Comparison of ENCODE assay signal across 8 cellular contexts in the genomic region with DNA sequence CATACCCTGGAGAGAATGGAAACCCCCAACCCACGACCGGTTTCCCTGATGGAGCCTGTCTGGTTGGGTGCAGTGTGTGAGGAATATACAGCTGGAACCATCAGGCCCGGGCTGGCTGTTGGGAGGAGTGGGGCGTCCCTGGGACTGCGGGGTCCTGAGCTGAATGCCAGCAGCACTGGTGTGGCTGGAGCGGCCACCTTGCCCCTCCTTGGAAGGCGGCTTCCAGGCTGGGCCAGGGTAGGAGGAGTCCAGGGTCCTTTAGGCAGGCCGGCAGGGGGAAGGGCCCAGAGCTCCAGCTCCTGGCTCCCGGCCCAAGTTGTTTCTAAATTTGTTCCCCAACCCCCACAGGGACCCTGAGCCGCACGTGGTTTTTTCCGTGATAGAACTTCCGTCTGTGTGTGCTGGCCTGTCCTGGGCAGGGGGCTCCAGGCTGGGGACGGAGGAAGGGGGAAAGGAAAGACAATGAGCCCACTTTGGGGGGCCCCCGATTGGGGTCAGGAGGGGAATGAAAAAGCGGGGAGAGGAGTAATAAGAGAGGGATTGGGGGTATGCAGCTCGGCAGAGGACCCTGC. TPM values are rescaled to one million over a fixed set of nuclear protein-coding genes. Genes with fewer than 3 reads are reported as not detected.
DNase-seq lines count a peak whose midpoint lies in the region; ATAC-seq, FAIRE-seq and TF ChIP-seq lines count a peak whose summit lies in the region.

No MANE protein-coding gene starts in this region.

- in situ Hi-C loops in astrocyte of the cerebellum (cut with HindIII; ENCODE audit: low sequenced_read_pairs): no loop called here

- no peaks in the 10 kb centered on the region for H3K9me3 ChIP-seq in CD4-positive, alpha-beta T cell (ENCODE audit: control insufficient read depth, low read length)

- no peak overlapping the region for H3K27ac ChIP-seq in CD4-positive, alpha-beta T cell (ENCODE audit: low read depth, low read length)

- TF ChIP-seq POLR2A in GM12892 (IDR thresholded peaks at IDR 0.05; ENCODE audit: low read depth, low read length): no peak

- H3K36me3 Mint-ChIP-seq in CD4-positive, alpha-beta T cell (ENCODE audit: low read depth): no peaks in the 10 kb centered on the region
- H3K36me3 Mint-ChIP-seq in stimulated activated effector memory CD8-positive, alpha-beta T cell treated with anti-CD3 and anti-CD28 coated beads, Interleukin-12 subunit alpha, Interleukin-12 subunit beta, amount 100 ng/mL, for 72 hours: peaks cover 6% of the 10 kb centered on the region

- POLR2A ChIA-PET in CD4-positive, alpha-beta T cell (lab: Charles Lee): interaction anchor here (0.7 to 2.0 kb wide), 2 partner anchors 25 to 27 kb away, joined by 3 to 6 read pairs; a partner anchor contains a TSS

- no peak for DNase-seq in CD4-positive, alpha-beta T cell
- DNase-seq in Kasumi-1 (lab: John Stamatoyannopoulos, UW): peak; percentile 83 to 88
- no peak for DNase-seq in astrocyte of the cerebellum (ENCODE audit: low read depth)
- peak; percentile 79 for DNase-seq in iPS-NIHi11 (ENCODE audit: low spot score)
- no peak for DNase-seq in stimulated activated effector memory CD8-positive, alpha-beta T cell treated with anti-CD3 and anti-CD28 coated beads, Interleukin-12 subunit alpha, Interleukin-12 subunit beta, amount 100 ng/mL, for 72 hours (ENCODE audit: low spot score in 2 of 2)
- DNase-seq in SIG-M5 treated with dmso at 0.1 percent for 504 hours (lab: John Stamatoyannopoulos, UW; ENCODE audit: unreplicated experiment): no peak
- DNase-seq in stimulated activated CD4-positive, alpha-beta T cell treated with anti-CD3 and anti-CD28 coated beads, Interleukin-2, amount 100 ng/mL, for 48 hours: no peak
- no peak for DNase-seq in GM12892 (ENCODE audit: insufficient read length)

- FAIRE-seq in GM12892 (lab: Jason Lieb, UNC): no peak

- CTCF ChIA-PET in CD4-positive, alpha-beta T cell (lab: Charles Lee): no interaction called here

- peaks cover 7% of the 10 kb centered on the region for H3K27me3 Mint-ChIP-seq in CD4-positive, alpha-beta T cell

- intact Hi-C loops in CD4-positive, alpha-beta T cell (cut with DNase I, micrococcal nuclease): no loop called here

- TF ChIP-seq CTCF in CD4-positive, alpha-beta T cell (IDR thresholded peaks at IDR 0.05): no peak
- no peak for TF ChIP-seq CTCF in astrocyte of the cerebellum (IDR thresholded peaks at IDR 0.05; ENCODE audit: low read depth, low read length, missing control alignments)

- peak overlapping the region; percentile 62 for H3K4me3 Mint-ChIP-seq in CD4-positive, alpha-beta T cell
- peak overlapping the region; percentile 83 for H3K4me3 Mint-ChIP-seq in stimulated activated effector memory CD8-positive, alpha-beta T cell treated with anti-CD3 and anti-CD28 coated beads, Interleukin-12 subunit alpha, Interleukin-12 subunit beta, amount 100 ng/mL, for 72 hours

- H3K27ac Mint-ChIP-seq in CD4-positive, alpha-beta T cell: no peak overlapping the region
- peak overlapping the region; percentile 88 for H3K27ac Mint-ChIP-seq in stimulated activated effector memory CD8-positive, alpha-beta T cell treated with anti-CD3 and anti-CD28 coated beads, Interleukin-12 subunit alpha, Interleukin-12 subunit beta, amount 100 ng/mL, for 72 hours

- peaks cover 11% of the 10 kb centered on the region for H3K27me3 ChIP-seq in CD4-positive, alpha-beta T cell (ENCODE audit: control insufficient read depth, insufficient read depth, low read length)

- H3K9me3 Mint-ChIP-seq in CD4-positive, alpha-beta T cell: no peaks in the 10 kb centered on the region
- H3K9me3 Mint-ChIP-seq in stimulated activated effector memory CD8-positive, alpha-beta T cell treated with anti-CD3 and anti-CD28 coated beads, Interleukin-12 subunit alpha, Interleukin-12 subunit beta, amount 100 ng/mL, for 72 hours: no peaks in the 10 kb centered on the region

- H3K4me1 Mint-ChIP-seq in CD4-positive, alpha-beta T cell (ENCODE audit: low read depth): peaks cover 15% of the 10 kb centered on the region
- peaks cover 25% of the 10 kb centered on the region for H3K4me1 Mint-ChIP-seq in stimulated activated effector memory CD8-positive, alpha-beta T cell treated with anti-CD3 and anti-CD28 coated beads, Interleukin-12 subunit alpha, Interleukin-12 subunit beta, amount 100 ng/mL, for 72 hours

- H3K4me3 ChIP-seq in astrocyte of the cerebellum (ENCODE audit: low read depth, low read length): peak overlapping the region; percentile 62

- ATAC-seq in CD4-positive, alpha-beta T cell (ENCODE audit: poor library complexity): no peak
- no peak for ATAC-seq in stimulated activated effector memory CD8-positive, alpha-beta T cell treated with anti-CD3 and anti-CD28 coated beads, Interleukin-12 subunit alpha, Interleukin-12 subunit beta, amount 100 ng/mL, for 72 hours

RNA-seq across cellular contexts. Expression of a gene that starts 0.7 kb away (rescaled TPM):
- total RNA-seq in CD4-positive, alpha-beta T cell: under 1 TPM; 0.67 to 0.80 TPM
- polyA plus RNA-seq in GM12892 (2012; ENCODE audit: missing spikeins): 2.1 TPM

RNA-seq across cellular contexts. Expression of a gene that starts 21.7 kb away (rescaled TPM):
- total RNA-seq in CD4-positive, alpha-beta T cell: 10 to 100 TPM; 20.7 to 21.2 TPM
- polyA plus RNA-seq in GM12892 (2012; ENCODE audit: missing spikeins): 21.8 TPM

RNA-seq across cellular contexts. Expression of a gene that starts 25.2 kb away (rescaled TPM):
- 1 to 10 TPM in 1 of 2 experiments, under 1 TPM in 1; 0.96 to 1.4 TPM for total RNA-seq in CD4-positive, alpha-beta T cell
- 0.95 TPM for polyA plus RNA-seq in GM12892 (2012; ENCODE audit: missing spikeins)

RNA-seq across cellular contexts. Expression of a gene that starts 25.8 kb away (rescaled TPM):
- not detected for total RNA-seq in CD4-positive, alpha-beta T cell
- polyA plus RNA-seq in GM12892 (2012; ENCODE audit: missing spikeins): 0.57 TPM

RNA-seq across cellular contexts. Expression of a gene that starts 35.8 kb away (rescaled TPM):
- 10 to 100 TPM; 93.8 to 98.2 TPM for total RNA-seq in CD4-positive, alpha-beta T cell
- 96.6 TPM for polyA plus RNA-seq in GM12892 (2012; ENCODE audit: missing spikeins)

Comparison
In these comparisons a context has a peak if more than half of its experiments do, and no peak if none do; other contexts are left out.
1. DNase-seq: peak in Kasumi-1 (2 of 2) and iPS-NIHi11 (single experiment); none in CD4-positive, alpha-beta T cell (0 of 10), astrocyte of the cerebellum (single experiment), stimulated activated effector memory CD8-positive, alpha-beta T cell treated with anti-CD3 and anti-CD28 coated beads, Interleukin-12 subunit alpha, Interleukin-12 subunit beta, amount 100 ng/mL, for 72 hours (0 of 2), SIG-M5 treated with dmso at 0.1 percent for 504 hours (single experiment), stimulated activated CD4-positive, alpha-beta T cell treated with anti-CD3 and anti-CD28 coated beads, Interleukin-2, amount 100 ng/mL, for 48 hours (0 of 2) and GM12892 (single experiment).